In the genomic region with DNA sequence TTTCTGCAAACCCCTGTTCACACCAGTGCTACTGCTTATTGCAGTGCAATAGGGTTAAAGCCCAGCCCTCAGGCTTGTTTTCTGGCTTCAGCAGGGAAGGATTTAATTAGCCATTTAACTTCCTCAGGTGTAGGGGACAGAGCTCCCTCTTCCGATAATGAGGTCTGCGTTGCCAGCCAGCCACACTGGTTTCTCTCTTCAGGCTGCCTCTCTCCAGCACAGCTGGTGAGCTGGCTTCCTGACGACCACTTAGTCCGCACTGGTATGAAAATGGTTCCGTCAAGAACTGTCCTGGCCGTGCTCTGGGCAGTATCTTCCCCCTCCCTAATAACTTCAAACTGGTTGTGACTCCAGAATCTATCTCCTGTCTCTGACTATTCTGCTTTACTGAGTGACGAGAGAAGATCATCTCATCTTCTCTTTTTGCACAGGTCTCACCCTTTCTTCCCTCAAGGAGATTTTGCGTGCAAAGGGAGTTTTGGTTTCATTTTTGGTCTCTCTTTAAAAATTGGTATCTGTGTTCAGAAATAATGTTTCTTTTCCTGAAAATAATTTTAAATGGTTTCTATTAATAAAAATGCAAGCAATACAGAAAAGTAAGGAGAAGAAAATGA, we compare ENCODE assay signal across 8 cellular contexts. TPM values are rescaled to one million over a fixed set of nuclear protein-coding genes. Genes with fewer than 3 reads are reported as not detected.
DNase-seq lines count a peak whose midpoint lies in the region; ATAC-seq, FAIRE-seq and TF ChIP-seq lines count a peak whose summit lies in the region.

No MANE protein-coding gene starts in this region.

- no peaks in the 10 kb centered on the region for H3K27me3 ChIP-seq in H1 (replicated peaks in 1 of 4; ENCODE audit: control insufficient read depth in 3 of 4, extremely low read depth in 1 of 4, insufficient read depth in 3 of 4, low read length in 3 of 4)

- no peak overlapping the region for H2AK5ac ChIP-seq in H1 (ENCODE audit: low read depth, low read length)

- no peak overlapping the region for H2BK120ac ChIP-seq in H1 (replicated peaks; ENCODE audit: low read depth, low read length)

- no peak overlapping the region for H3K27ac ChIP-seq in H1 (ENCODE audit: low read depth, low read length)

- in situ Hi-C loops in ACHN (cut with HindIII; ENCODE audit: low pct_ligation_motif_present, low pct_unique_long_range_greater_than_20kb, low sequenced_read_pairs): no loop called here

- H3K79me1 ChIP-seq in H1 (ENCODE audit: low read depth, low read length): no peaks in the 10 kb centered on the region

- POLR2A ChIA-PET in H1 (lab: Charles Lee; ENCODE audit: partially characterized antibody): interaction anchor here (1.2 kb wide), 1 partner anchor 16 kb away, joined by 3 read pairs; no protein-coding TSS in a partner anchor

- FAIRE-seq in H1 (lab: Jason Lieb, UNC): no peak

- no peak overlapping the region for H4K5ac ChIP-seq in H1 (ENCODE audit: insufficient read length, low read depth, low read length)

- TF ChIP-seq RAD21 in H1 (IDR thresholded peaks at IDR 0.05 in 1 of 2, conservative IDR thresholded peaks at IDR 0.05 in 1 of 2; ENCODE audit: low read depth in 2 of 2, low read length in 2 of 2): peak; percentile 5 to 18; a peak in 1 of 4 replicates

- peaks cover 0 to 7% (median under 1%) of the 10 kb centered on the region in 4 experiments; a peak in 4 of 7 replicates for H3K4me1 ChIP-seq in H1 (replicated peaks in 1 of 4; ENCODE audit: control insufficient read depth in 3 of 4, insufficient read depth in 4 of 4, low read length in 3 of 4)

- no peak overlapping the region for H3K4me3 ChIP-seq in H1 (ENCODE audit: extremely low read depth in 1 of 4, insufficient read depth in 2 of 4, low read depth in 3 of 4, low read length in 4 of 4)

- no peak overlapping the region for H2BK12ac ChIP-seq in H1 (ENCODE audit: low read depth, low read length)

- H4K20me1 ChIP-seq in H1 (replicated peaks in 1 of 2; ENCODE audit: control insufficient read depth in 1 of 2, insufficient read depth in 2 of 2, low read length in 2 of 2): no peaks in the 10 kb centered on the region

- TF ChIP-seq POLR2A in H1 (IDR thresholded peaks at IDR 0.05; ENCODE audit: control extremely low read depth in 1 of 2, low read depth in 2 of 2, low read length in 2 of 2): no peak

- no peak overlapping the region for H3K27ac Mint-ChIP-seq in nephron progenitor cell

- no peak overlapping the region for H3K18ac ChIP-seq in H1 (ENCODE audit: extremely low read depth, low read length)

- no peaks in the 10 kb centered on the region for H3K9me3 ChIP-seq in H1 (ENCODE audit: insufficient read depth in 2 of 2, low read depth in 1 of 2, low read length in 1 of 2)

- H2AFZ ChIP-seq in H1 (ENCODE audit: low read length): peak overlapping the region; percentile 94

- H3K9ac ChIP-seq in H1 (replicated peaks in 1 of 4; ENCODE audit: extremely low read depth in 1 of 4, low read depth in 3 of 4, low read length in 3 of 4): no peak overlapping the region

- no peak overlapping the region for H2BK15ac ChIP-seq in H1 (ENCODE audit: low read length)

- no peaks in the 10 kb centered on the region for H3K36me3 Mint-ChIP-seq in nephron progenitor cell (ENCODE audit: low read depth)

- H3K27me3 Mint-ChIP-seq in nephron progenitor cell (ENCODE audit: low read depth, poor library complexity): peaks cover 3% of the 10 kb centered on the region

- no peaks in the 10 kb centered on the region for H3K23me2 ChIP-seq in H1 (ENCODE audit: low read depth, low read length)

- H3K56ac ChIP-seq in H1 (replicated peaks; ENCODE audit: insufficient read length, low read depth, low read length): no peak overlapping the region

- H2BK5ac ChIP-seq in H1 (ENCODE audit: low read depth, low read length): no peak overlapping the region; the same call in 1 of the 2 replicates

- H3K9me3 Mint-ChIP-seq in nephron progenitor cell: no peaks in the 10 kb centered on the region

- peak overlapping the region; percentile 41 for H3K4me3 Mint-ChIP-seq in nephron progenitor cell

- H3K4me2 ChIP-seq in H1 (ENCODE audit: insufficient read depth in 1 of 2, low read depth in 2 of 2, low read length in 2 of 2): peak overlapping the region; percentile 35 to 49; a peak in 2 of 4 replicates

- DNase-seq in ACHN (peak; percentile 18), NCI-H748 treated with DMSO at 0.1 percent for 48 hours (lab: John Stamatoyannopoulos, UW) (peak; percentile 52), H1 (ENCODE audit: low read depth in 1 of 2, low spot score in 2 of 2) (peak; percentile 15 to 51), nephron progenitor cell (peak; percentile 20), cerebellar nuclear complex (lab: John Stamatoyannopoulos, UW) (no peak), CD1c-positive myeloid dendritic cell (ENCODE audit: extremely low spot score) (no peak)

- H3K23ac ChIP-seq in H1 (ENCODE audit: insufficient read length): no peak overlapping the region

- H2BK20ac ChIP-seq in H1 (ENCODE audit: low read length): no peak overlapping the region

- TF ChIP-seq CTCF in H1 (IDR thresholded peaks at IDR 0.05; ENCODE audit: control extremely low read depth in 1 of 3, insufficient read depth in 1 of 3, low read depth in 1 of 3, low read length in 3 of 3) (peak in 1 of 3 experiments; percentile 22; a peak in 1 of 4 replicates), nephron progenitor cell (IDR thresholded peaks at IDR 0.05) (no peak)

- H3K36me3 ChIP-seq in H1 (ENCODE audit: control insufficient read depth in 2 of 4, insufficient read depth in 4 of 4, low read length in 3 of 4): no peaks in the 10 kb centered on the region

- peak; percentile 83 for ATAC-seq in GM18867 (IDR thresholded peaks at IDR 0.05; ENCODE audit: unreplicated experiment)
- ATAC-seq in HG03045 (IDR thresholded peaks at IDR 0.05; ENCODE audit: unreplicated experiment): peak; percentile 94

- no peak for TF ChIP-seq EP300 in H1 (IDR thresholded peaks at IDR 0.05; ENCODE audit: borderline replicate concordance in 1 of 2, low read depth in 2 of 2, low read length in 2 of 2)

- CTCF ChIA-PET in H1 (lab: Charles Lee; ENCODE audit: partially characterized antibody): interaction anchor here (0.6 to 1.5 kb wide), 8 partner anchors 10 to 732 kb away, joined by 3 read pairs; no protein-coding TSS in a partner anchor

- no peak overlapping the region for H3K14ac ChIP-seq in H1 (ENCODE audit: insufficient read length)

- H3K79me2 ChIP-seq in H1 (ENCODE audit: control insufficient read depth in 1 of 2, insufficient read depth in 2 of 2, low read length in 2 of 2): no peaks in the 10 kb centered on the region

- H4K8ac ChIP-seq in H1 (ENCODE audit: extremely low read depth, insufficient read depth, low read length): no peak overlapping the region

- no peak overlapping the region for H4K91ac ChIP-seq in H1 (replicated peaks; ENCODE audit: insufficient read length, low read length)

- H3K4me1 Mint-ChIP-seq in nephron progenitor cell: peaks cover 12% of the 10 kb centered on the region

- WGBS in H1 (ENCODE audit: extremely low coverage in 1 of 2, insufficient coverage in 1 of 2, insufficient read length in 1 of 2, insufficient replicate concordance in 2 of 2, low coverage in 1 of 2, low lambda C conversion rate in 2 of 2, missing lambda C conversion rate in 1 of 2), 2 experiments: 71% methylated on average over 8 of the region's 8 CpGs; no CpG with 5 or more reads in 1 of the 2 experiments

- no peak overlapping the region for H3K4ac ChIP-seq in H1 (replicated peaks; ENCODE audit: insufficient read length, low read depth, low read length)

TF ChIP-seq in H1, 55 proteins besides CTCF, POLR2A, EP300 and RAD21:
- TF ChIP-seq CEBPB (IDR thresholded peaks at IDR 0.05; ENCODE audit: low read depth, low read length) (no peak), RBBP5 (IDR thresholded peaks at IDR 0.05; ENCODE audit: borderline replicate concordance, low read depth, low read length) (no peak), KDM4A (IDR thresholded peaks at IDR 0.05; ENCODE audit: low read depth, low read length, severe bottlenecking) (no peak), TBP (IDR thresholded peaks at IDR 0.05; ENCODE audit: low read depth, low read length) (no peak)
- TF ChIP-seq, protein P1, sequence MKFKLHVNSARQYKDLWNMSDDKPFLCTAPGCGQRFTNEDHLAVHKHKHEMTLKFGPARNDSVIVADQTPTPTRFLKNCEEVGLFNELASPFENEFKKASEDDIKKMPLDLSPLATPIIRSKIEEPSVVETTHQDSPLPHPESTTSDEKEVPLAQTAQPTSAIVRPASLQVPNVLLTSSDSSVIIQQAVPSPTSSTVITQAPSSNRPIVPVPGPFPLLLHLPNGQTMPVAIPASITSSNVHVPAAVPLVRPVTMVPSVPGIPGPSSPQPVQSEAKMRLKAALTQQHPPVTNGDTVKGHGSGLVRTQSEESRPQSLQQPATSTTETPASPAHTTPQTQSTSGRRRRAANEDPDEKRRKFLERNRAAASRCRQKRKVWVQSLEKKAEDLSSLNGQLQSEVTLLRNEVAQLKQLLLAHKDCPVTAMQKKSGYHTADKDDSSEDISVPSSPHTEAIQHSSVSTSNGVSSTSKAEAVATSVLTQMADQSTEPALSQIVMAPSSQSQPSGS (IDR thresholded peaks at IDR 0.05; ENCODE audit: low read length): no peak

RNA-seq across cellular contexts. Expression of a gene that starts 49.2 kb away (rescaled TPM):
- 0.25 TPM in 1 of 2 replicates, not detected in the other for total RNA-seq in H1 (2021; fragmentation: NEBNext Ultra II Directional; extraction: Animal tissue kit (Norgen Biotek cat#: 25700))
- polyA plus RNA-seq in H1 (2011; rRNA removed): not detected in 2 replicates
- polyA plus RNA-seq in H1 (2011; cell fraction: cytosol; rRNA removed): not detected
- polyA plus RNA-seq in H1 (2011; cell fraction: nucleus; rRNA removed): not detected
- 0.07 TPM in 1 of 4 replicates, not detected in the others for polyA plus RNA-seq in H1 (2012, experiment 1 of 2)
- not detected for polyA plus RNA-seq in H1 (2012, experiment 2 of 2)
- 0.12 TPM for polyA plus RNA-seq in H1 (2013, experiment 1 of 2)
- polyA plus RNA-seq in H1 (2013, experiment 2 of 2): not detected
- polyA minus RNA-seq in H1 (2011; rRNA and poly(A)+ RNA removed): not detected in 2 replicates
- polyA minus RNA-seq in H1 (2011; cell fraction: cytosol; rRNA and poly(A)+ RNA removed): not detected
- not detected for polyA minus RNA-seq in H1 (2011; cell fraction: nucleus; rRNA and poly(A)+ RNA removed)

Comparison
In these comparisons a context has a peak if more than half of its experiments do, and no peak if none do; other contexts are left out.
1. DNase-seq: peak in ACHN (single experiment), NCI-H748 treated with DMSO at 0.1 percent for 48 hours (single experiment), H1 (2 of 2) and nephron progenitor cell (single experiment); none in cerebellar nuclear complex (0 of 2) and CD1c-positive myeloid dendritic cell (single experiment).